In genomic region chr3:113533534-113533892, GRCh38 we compare ENCODE assay signal across 8 cellular contexts. TPM values are rescaled to one million over a fixed set of nuclear protein-coding genes. Genes with fewer than 3 reads are reported as not detected.
DNase-seq lines count a peak whose midpoint lies in the region; ATAC-seq and TF ChIP-seq lines count a peak whose summit lies in the region.

No MANE protein-coding gene starts in this region.

- H3K27me3 ChIP-seq in BLaER1, result peaks cover 17% of the 10 kb centered on the region
- H3K27me3 ChIP-seq in mesenchymal stem cell (ENCODE audit: control insufficient read depth in 1 of 2, insufficient read depth in 1 of 2, low read length in 2 of 2), result peaks cover 70 to 87% of the 10 kb centered on the region in 2 experiments
- no peaks in the 10 kb centered on the region for H3K27me3 ChIP-seq in thyroid gland

- H3K4me1 ChIP-seq in BLaER1, result peaks cover 29% of the 10 kb centered on the region
- H3K4me1 ChIP-seq in mesenchymal stem cell (ENCODE audit: control insufficient read depth, insufficient read depth, low read depth, low read length), result peaks cover 11% of the 10 kb centered on the region
- H3K4me1 ChIP-seq in thyroid gland, result peaks cover 4% of the 10 kb centered on the region in 2 donors

- no peak overlapping the region for H2BK12ac ChIP-seq in mesenchymal stem cell (ENCODE audit: low read length in 2 of 2)

- no peak overlapping the region for H3K18ac ChIP-seq in mesenchymal stem cell (ENCODE audit: low read depth in 1 of 2, low read length in 2 of 2)

- no peak overlapping the region for H3K14ac ChIP-seq in mesenchymal stem cell (ENCODE audit: low read length in 2 of 2)

- H2BK15ac ChIP-seq in mesenchymal stem cell (ENCODE audit: low read depth, poor library complexity, severe bottlenecking), result no peak overlapping the region

- H3K9me3 ChIP-seq in BLaER1 (no peaks in the 10 kb centered on the region), mesenchymal stem cell (ENCODE audit: control insufficient read depth, low read length) (no peaks in the 10 kb centered on the region), thyroid gland (no peaks in the 10 kb centered on the region)

- TF ChIP-seq CTCF in thyroid gland (IDR thresholded peaks at IDR 0.05), result no peak

- H3K4me3 ChIP-seq in BLaER1, result peak overlapping the region; percentile 76
- H3K4me3 ChIP-seq in mesenchymal stem cell (ENCODE audit: insufficient read depth in 1 of 2, low read depth in 1 of 2, low read length in 2 of 2), result peak overlapping the region in 1 of 2 experiments; percentile 76
- H3K4me3 ChIP-seq in thyroid gland (replicated peaks in 1 of 3), result peak overlapping the region in 2 of 3 donors; percentile 16 to 51

- WGBS in mesenchymal stem cell, result 19% methylated on average over 10 of the region's 10 CpGs
- WGBS in thyroid gland, 2 donors, result 39 to 41% methylated on average over 10 of the region's 10 CpGs

- no peak overlapping the region for H2BK5ac ChIP-seq in mesenchymal stem cell (ENCODE audit: low read depth, low read length, poor library complexity, severe bottlenecking)

- peak; percentile 35 for ATAC-seq in GM19438 (IDR thresholded peaks at IDR 0.05; ENCODE audit: low read depth, unreplicated experiment)

- H3K27ac ChIP-seq in BLaER1 (no peak overlapping the region), angular gyrus (ENCODE audit: low read depth, low read length) (peak overlapping the region; percentile 71), mesenchymal stem cell (ENCODE audit: low read length, poor library complexity, severe bottlenecking) (no peak overlapping the region), thyroid gland (no peak overlapping the region)

- H3K36me3 ChIP-seq in BLaER1, result no peaks in the 10 kb centered on the region
- H3K36me3 ChIP-seq in mesenchymal stem cell (ENCODE audit: control insufficient read depth in 1 of 2, insufficient read depth in 2 of 2, low read depth in 1 of 2, low read length in 2 of 2), result no peaks in the 10 kb centered on the region
- H3K36me3 ChIP-seq in thyroid gland, result no peaks in the 10 kb centered on the region

- H3K4me2 ChIP-seq in BLaER1 (peak overlapping the region; percentile 99), mesenchymal stem cell (ENCODE audit: low read length, poor library complexity, severe bottlenecking) (peak overlapping the region; percentile 100)

- H2AK5ac ChIP-seq in mesenchymal stem cell (ENCODE audit: low read length, severe bottlenecking), result no peak overlapping the region

- DNase-seq in Kasumi-1 (lab: John Stamatoyannopoulos, UW), result peak; percentile 18 to 44
- no peak for DNase-seq in mesenchymal stem cell
- no peak for DNase-seq in thyroid gland
- no peak for DNase-seq in middle frontal gyrus (ENCODE audit: extremely low spot score, low spot score)
- DNase-seq in HUDEP-2 (lab: John Stamatoyannopoulos, UW; ENCODE audit: unreplicated experiment in 76 of 76), result no peak

- no peaks in the 10 kb centered on the region for H4K20me1 ChIP-seq in BLaER1

- H3K9ac ChIP-seq in BLaER1 (peak overlapping the region; percentile 72), mesenchymal stem cell (ENCODE audit: low read length) (no peak overlapping the region)

- H2AFZ ChIP-seq in mesenchymal stem cell (ENCODE audit: low read depth, low read length), result no peak overlapping the region

- intact Hi-C loops in thyroid gland (cut with DNase I), result no loop called here

- no peak for TF ChIP-seq POLR2A in thyroid gland (IDR thresholded peaks at IDR 0.05)

- no peak overlapping the region for H4K91ac ChIP-seq in mesenchymal stem cell (ENCODE audit: low read length)

- no peaks in the 10 kb centered on the region for H3K79me1 ChIP-seq in mesenchymal stem cell (replicated peaks; ENCODE audit: low read length, poor library complexity, severe bottlenecking)

- H4K8ac ChIP-seq in mesenchymal stem cell (ENCODE audit: low read length), result no peak overlapping the region

- no peak overlapping the region for H3K4ac ChIP-seq in mesenchymal stem cell (ENCODE audit: low read depth in 1 of 2, low read length in 2 of 2)

- peak overlapping the region in 1 of 2 experiments; percentile 3 for H3K23ac ChIP-seq in mesenchymal stem cell (ENCODE audit: low read length in 2 of 2)

- H2BK120ac ChIP-seq in mesenchymal stem cell (ENCODE audit: low read depth, low read length), result no peak overlapping the region

RNA-seq across cellular contexts. Expression of gene SIDT1, which starts 1.2 kb away (rescaled TPM):
- not detected for polyA plus RNA-seq in mesenchymal stem cell (2013, experiment 1 of 2)
- polyA plus RNA-seq in mesenchymal stem cell (2013, experiment 2 of 2), result not detected
- total RNA-seq in thyroid gland, result 1 to 10 TPM in 3 of 4 donors, under 1 TPM in 1; 0.98 to 3.1 (median 2.6) TPM

RNA-seq across cellular contexts. Expression of gene SPICE1, which starts 18.6 kb away (rescaled TPM):
- polyA plus RNA-seq in mesenchymal stem cell (2013, experiment 1 of 2), result 6.3 TPM
- 6.0 TPM for polyA plus RNA-seq in mesenchymal stem cell (2013, experiment 2 of 2)
- total RNA-seq in thyroid gland, result 10 to 100 TPM; 25.0 to 61.9 (median 30.5) TPM

Comparison
In these comparisons a context has a peak if more than half of its experiments do, and no peak if none do; other contexts are left out.
1. DNase-seq: peak in Kasumi-1 (2 of 2); none in mesenchymal stem cell (single experiment), thyroid gland (0 of 2), middle frontal gyrus (single experiment) and HUDEP-2 (0 of 76).